In the genomic region with DNA sequence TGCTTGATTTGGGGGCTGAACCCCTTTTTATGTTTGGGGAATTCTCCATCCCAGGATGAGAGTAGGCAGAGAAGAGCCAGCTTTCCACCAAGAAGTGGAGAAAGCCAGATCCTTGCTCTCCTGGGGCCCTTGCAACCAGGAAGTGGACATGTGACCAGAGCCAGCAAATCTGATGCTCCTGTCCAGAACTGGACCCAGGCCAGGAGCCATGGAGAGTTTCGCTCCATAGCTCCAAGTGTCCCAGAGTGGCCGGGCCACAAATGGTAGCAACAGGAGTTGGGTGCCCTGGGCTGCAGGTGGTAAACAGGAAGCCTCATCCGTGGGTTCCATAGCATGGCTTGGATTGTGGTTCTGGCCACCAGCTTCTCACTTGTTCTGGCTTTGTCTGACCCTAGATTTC, we compare ENCODE assay signal across 25 cellular contexts.
"Had no signal": no experiment of that assay in that cellular context is flagged by ENCODE, and none has a peak within 500 bp of the region (broad histone marks: within the 10 kb centered on the region; RNA-seq: fewer than 3 reads in every experiment).

No MANE protein-coding gene starts in this region.

- FAIRE-seq: pancreas had no signal

- H3K4me3 ChIP-seq: pancreas, prostate gland, right atrium auricular region, right lobe of liver, sigmoid colon, smooth muscle cell, spleen, stomach, thoracic aorta, tibial artery, transverse colon, upper lobe of right lung, uterus had no signal

- H3K27ac ChIP-seq: neutrophil, pancreas, prostate gland, right atrium auricular region, right lobe of liver, sigmoid colon, spleen, stomach, thoracic aorta, tibial artery, transverse colon, upper lobe of right lung, uterus had no signal

- H3K9me3 ChIP-seq: neutrophil, pancreas, prostate gland, right atrium auricular region, right lobe of liver, sigmoid colon, spleen, stomach, thoracic aorta, tibial artery, transverse colon, upper lobe of right lung, uterus had no signal

- H3K36me3 ChIP-seq: neutrophil, pancreas, prostate gland, right atrium auricular region, right lobe of liver, sigmoid colon, spleen, stomach, thoracic aorta, tibial artery, transverse colon, upper lobe of right lung, uterus had no signal

- DNase-seq: naive B cell; naive thymus-derived CD8-positive, alpha-beta T cell; nephron progenitor cell; nucleus accumbens; pancreas; right lobe of liver; sigmoid colon; spleen; stimulated activated CD4-positive, alpha-beta T cell treated with anti-CD3 and anti-CD28 coated beads, Interleukin-12 subunit alpha, Interleukin-12 subunit beta, amount 100 ng/mL, for 4 hours; stimulated activated CD4-positive, alpha-beta T cell treated with anti-CD3 and anti-CD28 coated beads, Interleukin-1b, Interleukin-23, amount 100 ng/mL, for 48 hours; stimulated activated CD4-positive, alpha-beta T cell treated with anti-CD3 and anti-CD28 coated beads, Interleukin-4, amount 100 ng/mL, for 1 hour; stimulated activated naive B cell treated with anti-CD40 and anti-IgM and Interleukin-4, amounts not matched to agents 10 μg/mL and 1 μg/mL and 100 μg/mL, for 72 hours; stimulated activated naive CD4-positive, alpha-beta T cell treated with Interleukin-2 at 50 U/mL for 16 hours; stomach; tibial artery; transverse colon; upper lobe of right lung; uterus had no signal

- ATAC-seq: naive thymus-derived CD8-positive, alpha-beta T cell; natural killer cell treated with Interleukin-12 subunit alpha and Interleukin-12 subunit beta and Interleukin-15 and Interleukin-18, amount 100 ng/mL, for 72 hours; pancreas; right lobe of liver; stimulated activated effector memory CD8-positive, alpha-beta T cell treated with anti-CD3 and anti-CD28 coated beads, Interleukin-12 subunit alpha, Interleukin-12 subunit beta, amount 100 ng/mL, for 72 hours; stimulated activated naive B cell treated with anti-CD40 and anti-IgM and Interleukin-4, amounts not matched to agents 10 μg/mL and 1 μg/mL and 100 μg/mL, for 72 hours; upper lobe of right lung had no signal

- H3K4me1 ChIP-seq: pancreas, prostate gland, spleen, stomach, tibial artery, transverse colon, upper lobe of right lung, uterus had no signal

- H3K27me3 ChIP-seq: pancreas, right atrium auricular region, right lobe of liver, transverse colon, upper lobe of right lung, uterus had no signal
